Comparison of ENCODE assay signal across 9 cellular contexts in the genomic region with DNA sequence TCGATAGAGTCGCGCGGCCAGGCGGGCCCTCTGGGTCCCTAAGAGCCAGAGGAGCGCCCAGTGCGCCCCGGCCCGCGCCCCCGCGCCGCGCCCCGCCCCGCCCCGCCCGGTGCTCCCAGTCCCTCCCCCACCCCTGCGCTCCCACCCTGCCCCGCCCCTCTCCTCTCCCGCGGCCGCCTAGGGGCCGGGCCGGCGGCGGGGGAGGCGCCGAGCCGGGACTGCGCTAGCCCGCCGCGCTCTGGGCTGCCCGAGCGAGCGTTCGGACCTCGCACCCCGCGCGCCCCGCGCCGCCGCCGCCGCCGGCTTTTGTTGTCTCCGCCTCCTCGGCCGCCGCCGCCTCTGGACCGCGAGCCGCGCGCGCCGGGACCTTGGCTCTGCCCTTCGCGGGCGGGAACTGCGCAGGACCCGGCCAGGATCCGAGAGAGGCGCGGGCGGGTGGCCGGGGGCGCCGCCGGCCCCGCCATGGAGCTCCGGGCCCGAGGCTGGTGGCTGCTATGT. TPM values are rescaled to one million over a fixed set of nuclear protein-coding genes. Genes with fewer than 3 reads are reported as not detected.
DNase-seq lines count a peak whose midpoint lies in the region; ATAC-seq and TF ChIP-seq lines count a peak whose summit lies in the region.
"Had no signal": no experiment of that assay in that cellular context is flagged by ENCODE, and none has a peak within 500 bp of the region (broad histone marks: within the 10 kb centered on the region; RNA-seq: fewer than 3 reads in every experiment).

A gene with protein sequence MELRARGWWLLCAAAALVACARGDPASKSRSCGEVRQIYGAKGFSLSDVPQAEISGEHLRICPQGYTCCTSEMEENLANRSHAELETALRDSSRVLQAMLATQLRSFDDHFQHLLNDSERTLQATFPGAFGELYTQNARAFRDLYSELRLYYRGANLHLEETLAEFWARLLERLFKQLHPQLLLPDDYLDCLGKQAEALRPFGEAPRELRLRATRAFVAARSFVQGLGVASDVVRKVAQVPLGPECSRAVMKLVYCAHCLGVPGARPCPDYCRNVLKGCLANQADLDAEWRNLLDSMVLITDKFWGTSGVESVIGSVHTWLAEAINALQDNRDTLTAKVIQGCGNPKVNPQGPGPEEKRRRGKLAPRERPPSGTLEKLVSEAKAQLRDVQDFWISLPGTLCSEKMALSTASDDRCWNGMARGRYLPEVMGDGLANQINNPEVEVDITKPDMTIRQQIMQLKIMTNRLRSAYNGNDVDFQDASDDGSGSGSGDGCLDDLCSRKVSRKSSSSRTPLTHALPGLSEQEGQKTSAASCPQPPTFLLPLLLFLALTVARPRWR (plus strand): TSS at position 207 of the 498 bp plus-strand sequence. CDS start 256 bp downstream, at position 463.

- no peak within 1 kb of the TSS for H3K27ac ChIP-seq in MM.1S (ENCODE audit: low read length)
- H3K27ac ChIP-seq: neutrophil had no signal

- WGBS in lower leg skin, 2 donors = no CpG with 5 or more reads among the region's 77 CpGs

- no peaks in the 10 kb centered on the region for H3K9me2 ChIP-seq in MM.1S (replicated peaks; ENCODE audit: insufficient read depth, low read length)

- H3K9me3 Mint-ChIP-seq in stimulated activated effector memory CD8-positive, alpha-beta T cell treated with anti-CD3 and anti-CD28 coated beads, Interleukin-12 subunit alpha, Interleukin-12 subunit beta, amount 100 ng/mL, for 72 hours = no peaks in the 10 kb centered on the region

- ATAC-seq in GM21423 (IDR thresholded peaks at IDR 0.05; ENCODE audit: unreplicated experiment) = peak; percentile 47
- peak; percentile 76 for ATAC-seq in stimulated activated effector memory CD8-positive, alpha-beta T cell treated with anti-CD3 and anti-CD28 coated beads, Interleukin-12 subunit alpha, Interleukin-12 subunit beta, amount 100 ng/mL, for 72 hours

- no peaks in the 10 kb centered on the region for H3K79me2 ChIP-seq in MM.1S (ENCODE audit: low read length)

- no peaks in the 10 kb centered on the region for H3F3A ChIP-seq in MM.1S (ENCODE audit: insufficient read depth, low read length)

- no peak within 1 kb of the TSS for H3K27ac Mint-ChIP-seq in stimulated activated effector memory CD8-positive, alpha-beta T cell treated with anti-CD3 and anti-CD28 coated beads, Interleukin-12 subunit alpha, Interleukin-12 subunit beta, amount 100 ng/mL, for 72 hours

- peaks cover 4% of the 10 kb centered on the region for H3K36me3 Mint-ChIP-seq in stimulated activated effector memory CD8-positive, alpha-beta T cell treated with anti-CD3 and anti-CD28 coated beads, Interleukin-12 subunit alpha, Interleukin-12 subunit beta, amount 100 ng/mL, for 72 hours

- H2AFZ ChIP-seq in MM.1S (ENCODE audit: low read length) = peak within 1 kb of the TSS; percentile 36; the same call in 1 of the 2 replicates

- peak within 1 kb of the TSS; percentile 60 for H3K4me3 ChIP-seq in MM.1S (ENCODE audit: low read length)
- H3K4me3 ChIP-seq in lower leg skin (ENCODE audit: low read depth, poor library complexity, severe bottlenecking) = peak within 1 kb of the TSS; percentile 58

- intact Hi-C loops in lower leg skin (cut with DNase I; ENCODE audit: low total_unique reads) = loop anchor here (5.0 kb wide), 1 partner anchor 203 kb away; no protein-coding TSS in a partner anchor

- H3K36me3 ChIP-seq in MM.1S (replicated peaks; ENCODE audit: insufficient read depth, low read length) = no peaks in the 10 kb centered on the region
- H3K36me3 ChIP-seq: neutrophil had no signal

- peaks cover 17% of the 10 kb centered on the region for H3K4me1 Mint-ChIP-seq in stimulated activated effector memory CD8-positive, alpha-beta T cell treated with anti-CD3 and anti-CD28 coated beads, Interleukin-12 subunit alpha, Interleukin-12 subunit beta, amount 100 ng/mL, for 72 hours

- TF ChIP-seq POLR2A in lower leg skin (IDR thresholded peaks at IDR 0.05) = no peak

- H3K9ac ChIP-seq in MM.1S (ENCODE audit: low read length) = peak within 1 kb of the TSS; percentile 50; the same call in 1 of the 2 replicates

- peak within 1 kb of the TSS; percentile 89 for H3K4me2 ChIP-seq in MM.1S (ENCODE audit: low read depth, low read length)

- no peaks in the 10 kb centered on the region for H3K4me1 ChIP-seq in MM.1S (ENCODE audit: low read length)

- H4K20me1 ChIP-seq in MM.1S (ENCODE audit: insufficient read depth, low read length) = no peaks in the 10 kb centered on the region

- H3K4me3 Mint-ChIP-seq in stimulated activated effector memory CD8-positive, alpha-beta T cell treated with anti-CD3 and anti-CD28 coated beads, Interleukin-12 subunit alpha, Interleukin-12 subunit beta, amount 100 ng/mL, for 72 hours = peak within 1 kb of the TSS; percentile 74

- DNase-seq in DMS153 treated with DMSO at 0.1 percent for 48 hours (lab: John Stamatoyannopoulos, UW; ENCODE audit: unreplicated experiment) = peak; percentile 41
- peak; percentile 81 for DNase-seq in MM.1S
- peak; percentile 36 for DNase-seq in UCSD-AML1 (lab: John Stamatoyannopoulos, UW; ENCODE audit: unreplicated experiment)
- DNase-seq in effector CD4-positive, alpha-beta T cell = peak; percentile 20
- DNase-seq in lower leg skin (ENCODE audit: low spot score in 2 of 2) = peak in 1 of 2 donors; percentile 90
- peak; percentile 42 to 72 for DNase-seq in stimulated activated effector memory CD8-positive, alpha-beta T cell treated with anti-CD3 and anti-CD28 coated beads, Interleukin-12 subunit alpha, Interleukin-12 subunit beta, amount 100 ng/mL, for 72 hours (ENCODE audit: low spot score in 2 of 2)
- DNase-seq in GF-D8 (lab: John Stamatoyannopoulos, UW) = no peak

- H3K9me3 ChIP-seq in MM.1S (replicated peaks; ENCODE audit: insufficient read depth, low read length) = no peaks in the 10 kb centered on the region
- H3K9me3 ChIP-seq: neutrophil had no signal

- TF ChIP-seq CTCF in MM.1S (IDR thresholded peaks at IDR 0.05; ENCODE audit: low read length) (no peak), lower leg skin (IDR thresholded peaks at IDR 0.05) (no peak)

- H3K27me3 ChIP-seq in MM.1S (replicated peaks; ENCODE audit: insufficient read depth, low read length) = peaks cover 23% of the 10 kb centered on the region

RNA-seq across cellular contexts. Expression of the gene that starts here (rescaled TPM):
- total RNA-seq in lower leg skin = 100 to 1,000 TPM in 3 of 4 donors, 10 to 100 TPM in 1; 87.6 to 145 (median 114) TPM
